ENCODE assay signal across 1 cellular context in the genomic region with DNA sequence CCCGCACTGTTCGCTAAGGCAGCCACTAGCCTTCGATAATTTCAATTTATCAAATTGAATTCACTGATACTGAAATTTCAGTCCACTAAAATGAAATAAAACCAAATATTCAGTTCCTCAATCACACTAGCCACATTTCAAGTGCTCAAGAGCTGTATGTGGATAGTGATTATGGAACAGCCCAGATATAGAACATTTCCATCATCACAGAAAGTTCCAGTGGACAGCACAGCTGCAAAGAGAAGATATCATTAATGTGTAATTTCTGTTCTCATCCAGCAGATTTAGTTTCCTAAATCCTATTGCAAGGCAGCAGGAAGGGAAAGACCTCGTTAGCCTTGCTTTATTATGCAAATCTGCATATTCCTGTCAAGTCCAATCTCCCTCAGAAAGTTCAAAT.
TF ChIP-seq lines count a peak whose summit lies in the region.

No MANE protein-coding gene starts in this region.

TF ChIP-seq in K562, 482 proteins besides CTCF, POLR2A, EP300 and RAD21 (continued from another document):
- TF ChIP-seq, protein P1, sequence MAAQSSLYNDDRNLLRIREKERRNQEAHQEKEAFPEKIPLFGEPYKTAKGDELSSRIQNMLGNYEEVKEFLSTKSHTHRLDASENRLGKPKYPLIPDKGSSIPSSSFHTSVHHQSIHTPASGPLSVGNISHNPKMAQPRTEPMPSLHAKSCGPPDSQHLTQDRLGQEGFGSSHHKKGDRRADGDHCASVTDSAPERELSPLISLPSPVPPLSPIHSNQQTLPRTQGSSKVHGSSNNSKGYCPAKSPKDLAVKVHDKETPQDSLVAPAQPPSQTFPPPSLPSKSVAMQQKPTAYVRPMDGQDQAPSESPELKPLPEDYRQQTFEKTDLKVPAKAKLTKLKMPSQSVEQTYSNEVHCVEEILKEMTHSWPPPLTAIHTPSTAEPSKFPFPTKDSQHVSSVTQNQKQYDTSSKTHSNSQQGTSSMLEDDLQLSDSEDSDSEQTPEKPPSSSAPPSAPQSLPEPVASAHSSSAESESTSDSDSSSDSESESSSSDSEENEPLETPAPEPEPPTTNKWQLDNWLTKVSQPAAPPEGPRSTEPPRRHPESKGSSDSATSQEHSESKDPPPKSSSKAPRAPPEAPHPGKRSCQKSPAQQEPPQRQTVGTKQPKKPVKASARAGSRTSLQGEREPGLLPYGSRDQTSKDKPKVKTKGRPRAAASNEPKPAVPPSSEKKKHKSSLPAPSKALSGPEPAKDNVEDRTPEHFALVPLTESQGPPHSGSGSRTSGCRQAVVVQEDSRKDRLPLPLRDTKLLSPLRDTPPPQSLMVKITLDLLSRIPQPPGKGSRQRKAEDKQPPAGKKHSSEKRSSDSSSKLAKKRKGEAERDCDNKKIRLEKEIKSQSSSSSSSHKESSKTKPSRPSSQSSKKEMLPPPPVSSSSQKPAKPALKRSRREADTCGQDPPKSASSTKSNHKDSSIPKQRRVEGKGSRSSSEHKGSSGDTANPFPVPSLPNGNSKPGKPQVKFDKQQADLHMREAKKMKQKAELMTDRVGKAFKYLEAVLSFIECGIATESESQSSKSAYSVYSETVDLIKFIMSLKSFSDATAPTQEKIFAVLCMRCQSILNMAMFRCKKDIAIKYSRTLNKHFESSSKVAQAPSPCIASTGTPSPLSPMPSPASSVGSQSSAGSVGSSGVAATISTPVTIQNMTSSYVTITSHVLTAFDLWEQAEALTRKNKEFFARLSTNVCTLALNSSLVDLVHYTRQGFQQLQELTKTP (IDR thresholded peaks at IDR 0.05; ENCODE audit: low read depth in 1 of 2, partially characterized antibody in 2 of 2), result no peak
- TF ChIP-seq POLR2AphosphoS5 (IDR thresholded peaks at IDR 0.05; ENCODE audit: control insufficient read depth, insufficient read depth, low read depth, low read length), result 0 out of 2 replicates have a peak, but pooled peaks have one; percentile 26
- no peak for TF ChIP-seq EGR1 (conservative IDR thresholded peaks at IDR 0.05)
- peak; percentile 84 for TF ChIP-seq GATA2 (CRISPR knock-in tag; IDR thresholded peaks at IDR 0.05)
- TF ChIP-seq, protein P2, sequence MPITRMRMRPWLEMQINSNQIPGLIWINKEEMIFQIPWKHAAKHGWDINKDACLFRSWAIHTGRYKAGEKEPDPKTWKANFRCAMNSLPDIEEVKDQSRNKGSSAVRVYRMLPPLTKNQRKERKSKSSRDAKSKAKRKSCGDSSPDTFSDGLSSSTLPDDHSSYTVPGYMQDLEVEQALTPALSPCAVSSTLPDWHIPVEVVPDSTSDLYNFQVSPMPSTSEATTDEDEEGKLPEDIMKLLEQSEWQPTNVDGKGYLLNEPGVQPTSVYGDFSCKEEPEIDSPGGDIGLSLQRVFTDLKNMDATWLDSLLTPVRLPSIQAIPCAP (CRISPR knock-in tag; IDR thresholded peaks at IDR 0.05; ENCODE audit: borderline replicate concordance), result no peak
- peak; percentile 36; the same call in 1 of the 2 replicates for TF ChIP-seq SOX6 (IDR thresholded peaks at IDR 0.05)
- no peak for TF ChIP-seq NFIX (CRISPR knock-in tag; IDR thresholded peaks at IDR 0.05; ENCODE audit: low read depth)
- TF ChIP-seq CBFB (CRISPR knock-in tag; IDR thresholded peaks at IDR 0.05), result no peak
- TF ChIP-seq, protein P3, sequence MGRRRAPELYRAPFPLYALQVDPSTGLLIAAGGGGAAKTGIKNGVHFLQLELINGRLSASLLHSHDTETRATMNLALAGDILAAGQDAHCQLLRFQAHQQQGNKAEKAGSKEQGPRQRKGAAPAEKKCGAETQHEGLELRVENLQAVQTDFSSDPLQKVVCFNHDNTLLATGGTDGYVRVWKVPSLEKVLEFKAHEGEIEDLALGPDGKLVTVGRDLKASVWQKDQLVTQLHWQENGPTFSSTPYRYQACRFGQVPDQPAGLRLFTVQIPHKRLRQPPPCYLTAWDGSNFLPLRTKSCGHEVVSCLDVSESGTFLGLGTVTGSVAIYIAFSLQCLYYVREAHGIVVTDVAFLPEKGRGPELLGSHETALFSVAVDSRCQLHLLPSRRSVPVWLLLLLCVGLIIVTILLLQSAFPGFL (CRISPR knock-in tag; IDR thresholded peaks at IDR 0.05), result no peak
- no peak for TF ChIP-seq CBX5 (IDR thresholded peaks at IDR 0.05; ENCODE audit: borderline replicate concordance, low read depth)
- TF ChIP-seq WHSC1 (IDR thresholded peaks at IDR 0.05; ENCODE audit: low read length), result no peak
- peak; percentile 38; the same call in 1 of the 2 replicates for TF ChIP-seq STAT5A (IDR thresholded peaks at IDR 0.05; ENCODE audit: borderline replicate concordance, low read length)
- TF ChIP-seq KDM1A (IDR thresholded peaks at IDR 0.05), result peak; percentile 46 to 59; a peak in 3 of 4 replicates
- peak; percentile 79 for TF ChIP-seq TEAD4 (IDR thresholded peaks at IDR 0.05; ENCODE audit: low read length)
- no peak for TF ChIP-seq TEAD4 (CRISPR knock-in tag; IDR thresholded peaks at IDR 0.05; ENCODE audit: borderline replicate concordance)
- no peak for TF ChIP-seq ZNF3 (CRISPR knock-in tag; IDR thresholded peaks at IDR 0.05)
- TF ChIP-seq TRIM24 (IDR thresholded peaks at IDR 0.05), result 0 out of 4 replicates have a peak, but pooled peaks of 1 of the 2 experiments have one; percentile 27
- no peak for TF ChIP-seq SNIP1 (IDR thresholded peaks at IDR 0.05; ENCODE audit: low read depth)
- TF ChIP-seq FOXJ2 (tag; IDR thresholded peaks at IDR 0.05), result no peak
- TF ChIP-seq POLR2AphosphoS2 (IDR thresholded peaks at IDR 0.05; ENCODE audit: low read length), result no peak
- no peak for TF ChIP-seq RBFOX2 (IDR thresholded peaks at IDR 0.05; ENCODE audit: low read depth, low read length)
- no peak for TF ChIP-seq OTX1 (CRISPR knock-in tag; IDR thresholded peaks at IDR 0.05)
- TF ChIP-seq MTA1 (IDR thresholded peaks at IDR 0.05; ENCODE audit: borderline replicate concordance), result no peak
